In genomic region chr1:209583408-209583807, GRCh38 we compare ENCODE assay signal across 11 cellular contexts. TPM values are rescaled to one million over a fixed set of nuclear protein-coding genes. Genes with fewer than 3 reads are reported as not detected.
DNase-seq lines count a peak whose midpoint lies in the region; ATAC-seq and TF ChIP-seq lines count a peak whose summit lies in the region.
"Had no signal": no experiment of that assay in that cellular context is flagged by ENCODE, and none has a peak within 500 bp of the region (broad histone marks: within the 10 kb centered on the region; RNA-seq: fewer than 3 reads in every experiment).

Gene CAMK1G (plus strand): TSS chr1:209583714. CDS start chr1:209594984, 11,270 bp downstream.

- H3K4me3 Mint-ChIP-seq in activated CD8-positive, alpha-beta T cell treated with anti-CD3 and anti-CD28 coated beads for 36 hours: no peak within 1 kb of the TSS
- H3K4me3 Mint-ChIP-seq: T-helper 17 cell had no signal

- no peaks in the 10 kb centered on the region for H3K36me3 Mint-ChIP-seq in activated CD8-positive, alpha-beta T cell treated with anti-CD3 and anti-CD28 coated beads for 36 hours (ENCODE audit: low read depth)

- H4K5ac ChIP-seq in mesendoderm (ENCODE audit: low read length): no peak within 1 kb of the TSS

- H2BK120ac ChIP-seq in mesendoderm (ENCODE audit: low read depth, low read length): no peak within 1 kb of the TSS

- no peak within 1 kb of the TSS for H3K56ac ChIP-seq in mesendoderm (ENCODE audit: low read length)

- no peak within 1 kb of the TSS for H3K23ac ChIP-seq in mesendoderm (ENCODE audit: low read length)

- no peak within 1 kb of the TSS for H3K4ac ChIP-seq in mesendoderm (ENCODE audit: low read depth, low read length)

- no peaks in the 10 kb centered on the region for H3K9me3 ChIP-seq in sigmoid colon
- H3K9me3 ChIP-seq: adrenal gland had no signal

- H3K4me1 ChIP-seq in mesendoderm (ENCODE audit: control insufficient read depth, low read depth, low read length) (no peaks in the 10 kb centered on the region), sigmoid colon (peaks cover 0 to 9% (median 9%) of the 10 kb centered on the region in 4 donors)

- peaks cover 7% of the 10 kb centered on the region for H3K27me3 Mint-ChIP-seq in activated CD8-positive, alpha-beta T cell treated with anti-CD3 and anti-CD28 coated beads for 36 hours
- H3K27me3 Mint-ChIP-seq: T-helper 17 cell had no signal

- H3K4me1 Mint-ChIP-seq in activated CD8-positive, alpha-beta T cell treated with anti-CD3 and anti-CD28 coated beads for 36 hours (ENCODE audit: low read depth): no peaks in the 10 kb centered on the region
- H3K4me1 Mint-ChIP-seq: T-helper 17 cell had no signal

- no peak within 1 kb of the TSS for H3K4me2 ChIP-seq in mesendoderm (ENCODE audit: low read length)

- no CpG with 5 or more reads among the region's 6 CpGs for WGBS in mesendoderm (ENCODE audit: extremely low coverage, insufficient coverage, low lambda C conversion rate)
- WGBS in sigmoid colon, 2 donors: 16 to 21% methylated on average over 6 of the region's 6 CpGs

- no peak for TF ChIP-seq POLR2A in sigmoid colon (IDR thresholded peaks at IDR 0.05)

- no peak within 1 kb of the TSS for H2BK15ac ChIP-seq in mesendoderm (replicated peaks; ENCODE audit: low read depth)

- no peaks in the 10 kb centered on the region for H3K79me2 ChIP-seq in mesendoderm (ENCODE audit: control insufficient read depth, insufficient read depth, low read length)

- H2BK5ac ChIP-seq in mesendoderm (ENCODE audit: low read length): no peak within 1 kb of the TSS

- H4K8ac ChIP-seq in mesendoderm (ENCODE audit: low read depth, low read length): no peak within 1 kb of the TSS

- TF ChIP-seq EP300 in sigmoid colon (IDR thresholded peaks at IDR 0.05): no peak

- CTCF ChIA-PET in activated CD8-positive, alpha-beta T cell treated with anti-CD3 and anti-CD28 coated beads for 36 hours (lab: Charles Lee): interaction anchor here (0.7 to 3.9 kb wide), 9 partner anchors 8 to 165 kb away, joined by 3 to 18 read pairs (median 6); no protein-coding TSS in a partner anchor

- peak within 1 kb of the TSS; percentile 51 for H3K27ac ChIP-seq in cingulate gyrus (ENCODE audit: low read depth, low read length)
- no peak within 1 kb of the TSS for H3K27ac ChIP-seq in mesendoderm (ENCODE audit: low read depth, low read length)
- no peak within 1 kb of the TSS for H3K27ac ChIP-seq in sigmoid colon

- H3K79me1 ChIP-seq in mesendoderm (ENCODE audit: low read length): no peaks in the 10 kb centered on the region

- no peaks in the 10 kb centered on the region for H3K9me3 Mint-ChIP-seq in activated CD8-positive, alpha-beta T cell treated with anti-CD3 and anti-CD28 coated beads for 36 hours

- peak within 1 kb of the TSS; percentile 31 for H3K4me3 ChIP-seq in AG09309 (ENCODE audit: control insufficient read depth, low read depth, low read length)
- H3K4me3 ChIP-seq in mesendoderm (ENCODE audit: low read length): no peak within 1 kb of the TSS
- H3K4me3 ChIP-seq in sigmoid colon: peak within 1 kb of the TSS in 1 of 4 donors; percentile 11

- H3K36me3 ChIP-seq in mesendoderm (ENCODE audit: control insufficient read depth, insufficient read depth, low read length) (no peaks in the 10 kb centered on the region), sigmoid colon (no peaks in the 10 kb centered on the region)
- H3K36me3 ChIP-seq: adrenal gland had no signal

- POLR2A ChIA-PET in activated CD8-positive, alpha-beta T cell treated with anti-CD3 and anti-CD28 coated beads for 36 hours (lab: Charles Lee): interaction anchor here (0.6 kb wide), 1 partner anchor 187 kb away, joined by 3 read pairs; no protein-coding TSS in a partner anchor

- H2AK5ac ChIP-seq in mesendoderm (ENCODE audit: low read length): no peak within 1 kb of the TSS

- DNase-seq in AG09309 (ENCODE audit: low read depth): no peak
- peak; percentile 38 for DNase-seq in LHCN-M2 (ENCODE audit: low read depth)
- DNase-seq in mesendoderm: peak; percentile 74
- DNase-seq in activated CD8-positive, alpha-beta T cell treated with anti-CD3 and anti-CD28 coated beads for 36 hours: no peak
- DNase-seq in sigmoid colon: no peak
- DNase-seq: left ventricle myocardium superior, T-helper 17 cell had no signal

- TF ChIP-seq CTCF in AG09309 (IDR thresholded peaks at IDR 0.05; ENCODE audit: control insufficient read depth, insufficient read depth, low read depth, low read length, missing control alignments) (no peak), sigmoid colon (IDR thresholded peaks at IDR 0.05) (no peak)
- no peak for TF ChIP-seq CTCF in activated CD8-positive, alpha-beta T cell treated with anti-CD3 and anti-CD28 coated beads for 36 hours (IDR thresholded peaks at IDR 0.05)

- H3K9ac ChIP-seq in mesendoderm (ENCODE audit: low read length): no peak within 1 kb of the TSS

- H3K27me3 ChIP-seq in mesendoderm (ENCODE audit: insufficient read depth, low read length, poor library complexity) (peaks cover 10% of the 10 kb centered on the region), sigmoid colon (peaks cover 0 to 67% (median 22%) of the 10 kb centered on the region in 3 donors)

- intact Hi-C loops in activated CD8-positive, alpha-beta T cell treated with anti-CD3 and anti-CD28 coated beads for 36 hours (cut with micrococcal nuclease): no loop called here
- intact Hi-C loops in sigmoid colon (cut with DNase I): no loop called here

- no peak for ATAC-seq in HG03135 (IDR thresholded peaks at IDR 0.05; ENCODE audit: unreplicated experiment)
- no peak for ATAC-seq in GM21529 (IDR thresholded peaks at IDR 0.05; ENCODE audit: unreplicated experiment)
- no peak for ATAC-seq in activated CD8-positive, alpha-beta T cell treated with anti-CD3 and anti-CD28 coated beads for 36 hours
- ATAC-seq: left ventricle myocardium superior, T-helper 17 cell had no signal

- H3K27ac Mint-ChIP-seq in activated CD8-positive, alpha-beta T cell treated with anti-CD3 and anti-CD28 coated beads for 36 hours: no peak within 1 kb of the TSS
- H3K27ac Mint-ChIP-seq: T-helper 17 cell had no signal

- H3K18ac ChIP-seq in mesendoderm (ENCODE audit: low read length): no peak within 1 kb of the TSS

RNA-seq across cellular contexts. Expression of gene CAMK1G, which starts in this region (rescaled TPM):
- not detected in 2 replicates for total RNA-seq in LHCN-M2 (2014; rRNA removed)
- polyA plus RNA-seq in LHCN-M2 (2012): not detected
- 0.04 TPM for polyA plus RNA-seq in mesendoderm (2013, experiment 1 of 2)
- polyA plus RNA-seq in mesendoderm (2013, experiment 2 of 2): 0.04 TPM
- total RNA-seq in activated CD8-positive, alpha-beta T cell treated with anti-CD3 and anti-CD28 coated beads for 36 hours: not detected
- 1 to 10 TPM in 1 of 4 donors, under 1 TPM in 3; 0.16 to 1.4 (median 0.62) TPM for total RNA-seq in sigmoid colon
- under 1 TPM in 1 of 3 donors, not detected in 2; 0.48 TPM for polyA plus RNA-seq in sigmoid colon
- total RNA-seq: left ventricle myocardium superior, T-helper 17 cell had no signal

Comparison
In these comparisons a context has a peak if more than half of its experiments do, and no peak if none do; other contexts are left out.
1. Peak in DNase-seq in LHCN-M2; RNA of the gene not detected or under 1 TPM.